Comparison of ENCODE assay signal across 1 cellular context in the genomic region with DNA sequence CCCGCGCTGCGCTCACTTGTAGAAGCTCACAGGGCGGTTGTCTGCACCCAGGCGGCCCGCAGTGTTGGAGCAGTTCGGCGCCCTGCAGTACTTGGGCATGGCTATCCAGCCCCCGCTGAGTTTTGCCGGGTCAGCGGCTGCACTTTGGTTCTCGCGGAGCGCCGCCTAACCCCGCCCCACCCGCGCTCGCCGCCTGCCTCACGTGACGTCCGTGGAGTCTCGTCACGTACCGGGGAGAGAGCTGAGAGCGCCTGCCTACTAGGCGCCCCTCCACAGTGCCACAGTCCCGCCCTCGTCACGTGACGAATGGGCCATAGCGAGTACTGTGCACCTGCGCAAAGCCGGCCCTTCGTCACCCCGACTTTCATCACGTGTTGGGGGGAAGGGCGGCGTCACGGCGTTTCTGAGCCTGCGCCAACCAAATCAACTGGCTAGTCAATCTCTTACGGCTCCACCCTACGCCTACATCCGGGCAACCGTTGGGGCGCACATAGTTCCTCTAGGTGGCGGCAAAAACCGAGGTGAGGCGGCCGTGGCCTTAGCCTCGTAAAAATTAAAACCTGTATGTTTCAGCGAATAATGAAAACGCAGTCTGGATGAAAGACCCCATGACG.
TF ChIP-seq lines count a peak whose summit lies in the region.

A gene with protein sequence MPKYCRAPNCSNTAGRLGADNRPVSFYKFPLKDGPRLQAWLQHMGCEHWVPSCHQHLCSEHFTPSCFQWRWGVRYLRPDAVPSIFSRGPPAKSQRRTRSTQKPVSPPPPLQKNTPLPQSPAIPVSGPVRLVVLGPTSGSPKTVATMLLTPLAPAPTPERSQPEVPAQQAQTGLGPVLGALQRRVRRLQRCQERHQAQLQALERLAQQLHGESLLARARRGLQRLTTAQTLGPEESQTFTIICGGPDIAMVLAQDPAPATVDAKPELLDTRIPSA (minus strand): TSS at position 167 of the 614 bp plus-strand sequence. CDS start 68 bp downstream, at position 99.

TF ChIP-seq in HepG2, 621 proteins besides CTCF, POLR2A, EP300 and RAD21 (continued from another document and continues in another):
- TF ChIP-seq AGO2 (optimal IDR thresholded peaks at IDR 0.05; ENCODE audit: low read depth, low read length) = no peak
- TF ChIP-seq ZNF224 (CRISPR knock-in tag; IDR thresholded peaks at IDR 0.05) = peak; percentile 82; the same call in 1 of the 2 replicates
- no peak for TF ChIP-seq NFE2L1 (CRISPR knock-in tag; IDR thresholded peaks at IDR 0.05; ENCODE audit: borderline replicate concordance)
- TF ChIP-seq, protein P1, sequence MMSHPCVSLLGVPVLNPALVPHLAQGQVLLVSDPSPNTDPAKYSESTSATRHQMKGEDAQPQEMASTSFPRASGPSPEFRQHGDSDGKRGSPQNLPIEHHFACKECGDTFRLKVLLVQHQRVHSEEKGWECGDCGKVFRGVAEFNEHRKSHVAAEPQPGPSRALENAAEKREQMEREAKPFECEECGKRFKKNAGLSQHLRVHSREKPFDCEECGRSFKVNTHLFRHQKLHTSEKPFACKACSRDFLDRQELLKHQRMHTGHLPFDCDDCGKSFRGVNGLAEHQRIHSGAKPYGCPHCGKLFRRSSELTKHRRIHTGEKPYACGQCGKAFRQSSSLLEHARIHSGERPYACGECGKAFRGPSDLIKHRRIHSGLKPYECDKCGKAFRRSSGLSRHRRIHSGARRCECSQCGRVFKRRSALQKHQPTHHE (CRISPR knock-in tag; IDR thresholded peaks at IDR 0.05; ENCODE audit: borderline replicate concordance) = peak; percentile 65; the same call in 1 of the 2 replicates
- TF ChIP-seq, protein P2, sequence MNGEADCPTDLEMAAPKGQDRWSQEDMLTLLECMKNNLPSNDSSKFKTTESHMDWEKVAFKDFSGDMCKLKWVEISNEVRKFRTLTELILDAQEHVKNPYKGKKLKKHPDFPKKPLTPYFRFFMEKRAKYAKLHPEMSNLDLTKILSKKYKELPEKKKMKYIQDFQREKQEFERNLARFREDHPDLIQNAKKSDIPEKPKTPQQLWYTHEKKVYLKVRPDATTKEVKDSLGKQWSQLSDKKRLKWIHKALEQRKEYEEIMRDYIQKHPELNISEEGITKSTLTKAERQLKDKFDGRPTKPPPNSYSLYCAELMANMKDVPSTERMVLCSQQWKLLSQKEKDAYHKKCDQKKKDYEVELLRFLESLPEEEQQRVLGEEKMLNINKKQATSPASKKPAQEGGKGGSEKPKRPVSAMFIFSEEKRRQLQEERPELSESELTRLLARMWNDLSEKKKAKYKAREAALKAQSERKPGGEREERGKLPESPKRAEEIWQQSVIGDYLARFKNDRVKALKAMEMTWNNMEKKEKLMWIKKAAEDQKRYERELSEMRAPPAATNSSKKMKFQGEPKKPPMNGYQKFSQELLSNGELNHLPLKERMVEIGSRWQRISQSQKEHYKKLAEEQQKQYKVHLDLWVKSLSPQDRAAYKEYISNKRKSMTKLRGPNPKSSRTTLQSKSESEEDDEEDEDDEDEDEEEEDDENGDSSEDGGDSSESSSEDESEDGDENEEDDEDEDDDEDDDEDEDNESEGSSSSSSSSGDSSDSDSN (CRISPR knock-in tag; IDR thresholded peaks at IDR 0.05) = peak; percentile 40
- TF ChIP-seq, protein P3, sequence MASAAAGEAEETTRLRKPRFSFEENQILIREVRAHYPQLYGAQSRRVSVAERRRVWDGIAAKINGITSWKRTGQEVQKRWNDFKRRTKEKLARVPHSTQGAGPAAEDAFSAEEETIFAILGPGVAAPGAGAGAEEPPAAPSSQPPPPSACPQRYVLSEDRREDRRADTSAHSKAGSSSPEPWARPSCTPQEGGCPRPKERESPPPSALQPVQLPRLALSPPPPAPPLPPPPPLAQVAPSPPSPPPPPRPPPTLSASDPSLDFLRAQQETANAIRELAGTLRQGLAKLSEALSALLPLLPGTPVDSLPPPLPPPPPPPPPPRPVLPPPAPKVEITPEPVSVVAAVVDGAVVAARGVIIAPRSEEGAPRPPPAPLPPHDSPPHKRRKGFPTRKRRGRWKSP (CRISPR knock-in tag; IDR thresholded peaks at IDR 0.05) = peak; percentile 75; the same call in 1 of the 2 replicates
- peak; percentile 100 for TF ChIP-seq ZNF205 (CRISPR knock-in tag; IDR thresholded peaks at IDR 0.05)
- TF ChIP-seq ZFP36L1 (CRISPR knock-in tag; IDR thresholded peaks at IDR 0.05) = peak; percentile 21; the same call in 1 of the 2 replicates
- TF ChIP-seq, protein P4, sequence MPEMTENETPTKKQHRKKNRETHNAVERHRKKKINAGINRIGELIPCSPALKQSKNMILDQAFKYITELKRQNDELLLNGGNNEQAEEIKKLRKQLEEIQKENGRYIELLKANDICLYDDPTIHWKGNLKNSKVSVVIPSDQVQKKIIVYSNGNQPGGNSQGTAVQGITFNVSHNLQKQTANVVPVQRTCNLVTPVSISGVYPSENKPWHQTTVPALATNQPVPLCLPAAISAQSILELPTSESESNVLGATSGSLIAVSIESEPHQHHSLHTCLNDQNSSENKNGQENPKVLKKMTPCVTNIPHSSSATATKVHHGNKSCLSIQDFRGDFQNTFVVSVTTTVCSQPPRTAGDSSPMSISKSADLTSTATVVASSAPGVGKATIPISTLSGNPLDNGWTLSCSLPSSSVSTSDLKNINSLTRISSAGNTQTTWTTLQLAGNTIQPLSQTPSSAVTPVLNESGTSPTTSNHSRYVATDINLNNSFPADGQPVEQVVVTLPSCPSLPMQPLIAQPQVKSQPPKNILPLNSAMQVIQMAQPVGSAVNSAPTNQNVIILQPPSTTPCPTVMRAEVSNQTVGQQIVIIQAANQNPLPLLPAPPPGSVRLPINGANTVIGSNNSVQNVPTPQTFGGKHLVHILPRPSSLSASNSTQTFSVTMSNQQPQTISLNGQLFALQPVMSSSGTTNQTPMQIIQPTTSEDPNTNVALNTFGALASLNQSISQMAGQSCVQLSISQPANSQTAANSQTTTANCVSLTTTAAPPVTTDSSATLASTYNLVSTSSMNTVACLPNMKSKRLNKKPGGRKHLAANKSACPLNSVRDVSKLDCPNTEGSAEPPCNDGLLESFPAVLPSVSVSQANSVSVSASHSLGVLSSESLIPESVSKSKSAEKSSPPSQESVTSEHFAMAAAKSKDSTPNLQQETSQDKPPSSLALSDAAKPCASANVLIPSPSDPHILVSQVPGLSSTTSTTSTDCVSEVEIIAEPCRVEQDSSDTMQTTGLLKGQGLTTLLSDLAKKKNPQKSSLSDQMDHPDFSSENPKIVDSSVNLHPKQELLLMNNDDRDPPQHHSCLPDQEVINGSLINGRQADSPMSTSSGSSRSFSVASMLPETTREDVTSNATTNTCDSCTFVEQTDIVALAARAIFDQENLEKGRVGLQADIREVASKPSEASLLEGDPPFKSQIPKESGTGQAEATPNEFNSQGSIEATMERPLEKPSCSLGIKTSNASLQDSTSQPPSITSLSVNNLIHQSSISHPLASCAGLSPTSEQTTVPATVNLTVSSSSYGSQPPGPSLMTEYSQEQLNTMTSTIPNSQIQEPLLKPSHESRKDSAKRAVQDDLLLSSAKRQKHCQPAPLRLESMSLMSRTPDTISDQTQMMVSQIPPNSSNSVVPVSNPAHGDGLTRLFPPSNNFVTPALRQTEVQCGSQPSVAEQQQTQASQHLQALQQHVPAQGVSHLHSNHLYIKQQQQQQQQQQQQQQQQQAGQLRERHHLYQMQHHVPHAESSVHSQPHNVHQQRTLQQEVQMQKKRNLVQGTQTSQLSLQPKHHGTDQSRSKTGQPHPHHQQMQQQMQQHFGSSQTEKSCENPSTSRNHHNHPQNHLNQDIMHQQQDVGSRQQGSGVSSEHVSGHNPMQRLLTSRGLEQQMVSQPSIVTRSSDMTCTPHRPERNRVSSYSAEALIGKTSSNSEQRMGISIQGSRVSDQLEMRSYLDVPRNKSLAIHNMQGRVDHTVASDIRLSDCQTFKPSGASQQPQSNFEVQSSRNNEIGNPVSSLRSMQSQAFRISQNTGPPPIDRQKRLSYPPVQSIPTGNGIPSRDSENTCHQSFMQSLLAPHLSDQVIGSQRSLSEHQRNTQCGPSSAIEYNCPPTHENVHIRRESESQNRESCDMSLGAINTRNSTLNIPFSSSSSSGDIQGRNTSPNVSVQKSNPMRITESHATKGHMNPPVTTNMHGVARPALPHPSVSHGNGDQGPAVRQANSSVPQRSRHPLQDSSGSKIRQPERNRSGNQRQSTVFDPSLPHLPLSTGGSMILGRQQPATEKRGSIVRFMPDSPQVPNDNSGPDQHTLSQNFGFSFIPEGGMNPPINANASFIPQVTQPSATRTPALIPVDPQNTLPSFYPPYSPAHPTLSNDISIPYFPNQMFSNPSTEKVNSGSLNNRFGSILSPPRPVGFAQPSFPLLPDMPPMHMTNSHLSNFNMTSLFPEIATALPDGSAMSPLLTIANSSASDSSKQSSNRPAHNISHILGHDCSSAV (CRISPR knock-in tag; IDR thresholded peaks at IDR 0.05; ENCODE audit: borderline replicate concordance) = 0 out of 2 replicates have a peak, but pooled peaks have one; percentile 63
- no peak for TF ChIP-seq ZNF260 (CRISPR knock-in tag; IDR thresholded peaks at IDR 0.05; ENCODE audit: borderline replicate concordance, low read depth)
- TF ChIP-seq PCBP1 (IDR thresholded peaks at IDR 0.05; ENCODE audit: borderline replicate concordance, low read depth, low read length) = peak; percentile 47; the same call in 1 of the 2 replicates
- TF ChIP-seq SP5 (CRISPR knock-in tag; IDR thresholded peaks at IDR 0.05; ENCODE audit: borderline replicate concordance, low read depth) = peak; percentile 92
- peak in 1 of 2 experiments; percentile 75; a peak in 2 of 4 replicates for TF ChIP-seq KLF16 (CRISPR knock-in tag; IDR thresholded peaks at IDR 0.05)
- TF ChIP-seq MED1 (CRISPR knock-in tag; IDR thresholded peaks at IDR 0.05) = peak; percentile 78
- peak; percentile 60; the same call in 1 of the 2 replicates for TF ChIP-seq ZNF792 (CRISPR knock-in tag; IDR thresholded peaks at IDR 0.05)
- TF ChIP-seq POGZ (CRISPR knock-in tag; IDR thresholded peaks at IDR 0.05) = peak; percentile 87
- no peak for TF ChIP-seq ZNF557 (CRISPR knock-in tag; IDR thresholded peaks at IDR 0.05)
- peak; percentile 93 for TF ChIP-seq ZNF292 (CRISPR knock-in tag; IDR thresholded peaks at IDR 0.05; ENCODE audit: borderline replicate concordance, low read depth)
- TF ChIP-seq, protein P5, sequence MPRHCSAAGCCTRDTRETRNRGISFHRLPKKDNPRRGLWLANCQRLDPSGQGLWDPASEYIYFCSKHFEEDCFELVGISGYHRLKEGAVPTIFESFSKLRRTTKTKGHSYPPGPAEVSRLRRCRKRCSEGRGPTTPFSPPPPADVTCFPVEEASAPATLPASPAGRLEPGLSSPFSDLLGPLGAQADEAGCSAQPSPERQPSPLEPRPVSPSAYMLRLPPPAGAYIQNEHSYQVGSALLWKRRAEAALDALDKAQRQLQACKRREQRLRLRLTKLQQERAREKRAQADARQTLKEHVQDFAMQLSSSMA (CRISPR knock-in tag; IDR thresholded peaks at IDR 0.05) = peak; percentile 84; the same call in 1 of the 2 replicates
- TF ChIP-seq, protein P6, sequence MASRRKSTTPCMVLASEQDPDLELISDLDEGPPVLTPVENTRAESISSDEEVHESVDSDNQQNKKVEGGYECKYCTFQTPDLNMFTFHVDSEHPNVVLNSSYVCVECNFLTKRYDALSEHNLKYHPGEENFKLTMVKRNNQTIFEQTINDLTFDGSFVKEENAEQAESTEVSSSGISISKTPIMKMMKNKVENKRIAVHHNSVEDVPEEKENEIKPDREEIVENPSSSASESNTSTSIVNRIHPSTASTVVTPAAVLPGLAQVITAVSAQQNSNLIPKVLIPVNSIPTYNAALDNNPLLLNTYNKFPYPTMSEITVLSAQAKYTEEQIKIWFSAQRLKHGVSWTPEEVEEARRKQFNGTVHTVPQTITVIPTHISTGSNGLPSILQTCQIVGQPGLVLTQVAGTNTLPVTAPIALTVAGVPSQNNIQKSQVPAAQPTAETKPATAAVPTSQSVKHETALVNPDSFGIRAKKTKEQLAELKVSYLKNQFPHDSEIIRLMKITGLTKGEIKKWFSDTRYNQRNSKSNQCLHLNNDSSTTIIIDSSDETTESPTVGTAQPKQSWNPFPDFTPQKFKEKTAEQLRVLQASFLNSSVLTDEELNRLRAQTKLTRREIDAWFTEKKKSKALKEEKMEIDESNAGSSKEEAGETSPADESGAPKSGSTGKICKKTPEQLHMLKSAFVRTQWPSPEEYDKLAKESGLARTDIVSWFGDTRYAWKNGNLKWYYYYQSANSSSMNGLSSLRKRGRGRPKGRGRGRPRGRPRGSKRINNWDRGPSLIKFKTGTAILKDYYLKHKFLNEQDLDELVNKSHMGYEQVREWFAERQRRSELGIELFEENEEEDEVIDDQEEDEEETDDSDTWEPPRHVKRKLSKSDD (CRISPR knock-in tag; IDR thresholded peaks at IDR 0.05; ENCODE audit: low read depth) = peak; percentile 66; the same call in 1 of the 2 replicates
- TF ChIP-seq ZNF552 (CRISPR knock-in tag; IDR thresholded peaks at IDR 0.05; ENCODE audit: borderline replicate concordance) = peak; percentile 89
- TF ChIP-seq, protein P7, sequence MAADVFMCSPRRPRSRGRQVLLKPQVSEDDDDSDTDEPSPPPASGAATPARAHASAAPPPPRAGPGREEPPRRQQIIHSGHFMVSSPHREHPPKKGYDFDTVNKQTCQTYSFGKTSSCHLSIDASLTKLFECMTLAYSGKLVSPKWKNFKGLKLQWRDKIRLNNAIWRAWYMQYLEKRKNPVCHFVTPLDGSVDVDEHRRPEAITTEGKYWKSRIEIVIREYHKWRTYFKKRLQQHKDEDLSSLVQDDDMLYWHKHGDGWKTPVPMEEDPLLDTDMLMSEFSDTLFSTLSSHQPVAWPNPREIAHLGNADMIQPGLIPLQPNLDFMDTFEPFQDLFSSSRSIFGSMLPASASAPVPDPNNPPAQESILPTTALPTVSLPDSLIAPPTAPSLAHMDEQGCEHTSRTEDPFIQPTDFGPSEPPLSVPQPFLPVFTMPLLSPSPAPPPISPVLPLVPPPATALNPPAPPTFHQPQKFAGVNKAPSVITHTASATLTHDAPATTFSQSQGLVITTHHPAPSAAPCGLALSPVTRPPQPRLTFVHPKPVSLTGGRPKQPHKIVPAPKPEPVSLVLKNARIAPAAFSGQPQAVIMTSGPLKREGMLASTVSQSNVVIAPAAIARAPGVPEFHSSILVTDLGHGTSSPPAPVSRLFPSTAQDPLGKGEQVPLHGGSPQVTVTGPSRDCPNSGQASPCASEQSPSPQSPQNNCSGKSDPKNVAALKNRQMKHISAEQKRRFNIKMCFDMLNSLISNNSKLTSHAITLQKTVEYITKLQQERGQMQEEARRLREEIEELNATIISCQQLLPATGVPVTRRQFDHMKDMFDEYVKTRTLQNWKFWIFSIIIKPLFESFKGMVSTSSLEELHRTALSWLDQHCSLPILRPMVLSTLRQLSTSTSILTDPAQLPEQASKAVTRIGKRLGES (CRISPR knock-in tag; IDR thresholded peaks at IDR 0.05; ENCODE audit: borderline replicate concordance) = no peak
- TF ChIP-seq ZNF225 (CRISPR knock-in tag; IDR thresholded peaks at IDR 0.05) = 0 out of 2 replicates have a peak, but pooled peaks have one; percentile 42
- 0 out of 2 replicates have a peak, but pooled peaks have one; percentile 58 for TF ChIP-seq XBP1 (CRISPR knock-in tag; IDR thresholded peaks at IDR 0.05)
- TF ChIP-seq, protein P8, sequence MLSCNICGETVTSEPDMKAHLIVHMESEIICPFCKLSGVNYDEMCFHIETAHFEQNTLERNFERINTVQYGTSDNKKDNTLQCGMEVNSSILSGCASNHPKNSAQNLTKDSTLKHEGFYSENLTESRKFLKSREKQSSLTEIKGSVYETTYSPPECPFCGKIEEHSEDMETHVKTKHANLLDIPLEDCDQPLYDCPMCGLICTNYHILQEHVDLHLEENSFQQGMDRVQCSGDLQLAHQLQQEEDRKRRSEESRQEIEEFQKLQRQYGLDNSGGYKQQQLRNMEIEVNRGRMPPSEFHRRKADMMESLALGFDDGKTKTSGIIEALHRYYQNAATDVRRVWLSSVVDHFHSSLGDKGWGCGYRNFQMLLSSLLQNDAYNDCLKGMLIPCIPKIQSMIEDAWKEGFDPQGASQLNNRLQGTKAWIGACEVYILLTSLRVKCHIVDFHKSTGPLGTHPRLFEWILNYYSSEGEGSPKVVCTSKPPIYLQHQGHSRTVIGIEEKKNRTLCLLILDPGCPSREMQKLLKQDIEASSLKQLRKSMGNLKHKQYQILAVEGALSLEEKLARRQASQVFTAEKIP (CRISPR knock-in tag; IDR thresholded peaks at IDR 0.05; ENCODE audit: borderline replicate concordance) = no peak
